In the genomic region with DNA sequence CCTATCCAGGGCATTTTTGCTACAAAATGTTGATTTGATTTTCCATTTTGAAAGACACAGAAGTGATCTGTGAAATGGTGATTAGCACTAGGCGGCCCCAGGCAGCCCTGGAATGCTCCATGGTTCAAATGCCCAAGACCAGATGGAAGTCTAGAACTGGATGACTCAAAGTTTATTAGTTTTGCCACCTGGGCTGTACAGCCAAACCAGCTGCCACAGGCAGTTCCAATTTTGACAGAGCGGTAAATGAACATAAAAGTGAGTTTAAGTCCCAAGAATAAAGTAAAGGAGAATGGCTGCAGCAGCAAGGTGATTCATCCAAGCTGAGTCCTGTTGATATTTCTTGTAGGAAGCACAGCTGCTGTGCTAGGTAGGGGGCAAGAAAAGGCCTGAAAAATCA, we compare ENCODE assay signal across 1 cellular context.
TF ChIP-seq lines count a peak whose summit lies in the region.

No MANE protein-coding gene starts in this region.

TF ChIP-seq in WTC11, 78 proteins besides CTCF, POLR2A, EP300 and RAD21 (continued from another document):
- TF ChIP-seq GTF2I (CRISPR knock-in tag; conservative IDR thresholded peaks at IDR 0.05) (no peak), ZNF416 (CRISPR knock-in tag; IDR thresholded peaks at IDR 0.05) (no peak), ESRRA (CRISPR knock-in tag; IDR thresholded peaks at IDR 0.05; ENCODE audit: borderline replicate concordance) (no peak)
